In genomic region chr12:122843472-122843871, GRCh38 we compare ENCODE assay signal across 24 cellular contexts. TPM values are rescaled to one million over a fixed set of nuclear protein-coding genes. Genes with fewer than 3 reads are reported as not detected.
A peak's percentile ranks its signal among the peaks of the same experiment; 100 is the strongest.
DNase-seq lines count a peak whose midpoint lies in the region; ATAC-seq lines count a peak whose summit lies in the region.
"Had no signal": no experiment of that assay in that cellular context is flagged by ENCODE, and none has a peak within 500 bp of the region (broad histone marks: within the 10 kb centered on the region; RNA-seq: fewer than 3 reads in every experiment).

No MANE protein-coding gene starts in this region.

- H3K4me1 Mint-ChIP-seq in activated naive CD4-positive, alpha-beta T cell treated with anti-CD3 and anti-CD28 coated beads, Interleukin-2, amount 10 ng/mL, durations not matched to agents 7 days and 5 days = peaks cover 2% of the 10 kb centered on the region
- peaks cover 73% of the 10 kb centered on the region for H3K4me1 Mint-ChIP-seq in stimulated activated memory B cell treated with anti-CD40 and anti-IgM and Interleukin-4, amounts not matched to agents 10 μg/mL and 1 μg/mL and 100 μg/mL, for 72 hours

- no peaks in the 10 kb centered on the region for H3K9me3 Mint-ChIP-seq in activated naive CD4-positive, alpha-beta T cell treated with anti-CD3 and anti-CD28 coated beads, Interleukin-2, amount 50 U/mL, for 72 hours
- H3K9me3 Mint-ChIP-seq in activated naive CD4-positive, alpha-beta T cell treated with anti-CD3 and anti-CD28 coated beads, Interleukin-2, amount 10 ng/mL, durations not matched to agents 7 days and 5 days = no peaks in the 10 kb centered on the region
- no peaks in the 10 kb centered on the region for H3K9me3 Mint-ChIP-seq in stimulated activated memory B cell treated with anti-CD40 and anti-IgM and Interleukin-4, amounts not matched to agents 10 μg/mL and 1 μg/mL and 100 μg/mL, for 72 hours
- H3K9me3 Mint-ChIP-seq: activated T-cell treated with anti-CD3 and anti-CD28 coated beads, Interleukin-2, amount 50 U/mL, for 72 hours; naive B cell; stimulated activated naive CD8-positive, alpha-beta T cell treated with anti-CD3 and anti-CD28 coated beads, Interleukin-15, Interleukin-2, amounts not matched to agents 100 ng/mL and 50 ng/mL, for 24 hours had no signal

- no peaks in the 10 kb centered on the region for H3K27me3 ChIP-seq in layer of hippocampus (ENCODE audit: control insufficient read depth, insufficient read depth, low read length)
- H3K27me3 ChIP-seq: brain microvascular endothelial cell, gastroesophageal sphincter, left lung, tibial artery, vagina had no signal

- CTCF ChIA-PET in activated naive CD4-positive, alpha-beta T cell treated with anti-CD3 and anti-CD28 coated beads, Interleukin-2, amount 10 ng/mL, durations not matched to agents 7 days and 5 days (lab: Charles Lee) = interaction anchor here (3.0 kb wide), 1 partner anchor 50 kb away, joined by 8 read pairs; no protein-coding TSS in a partner anchor

- no peaks in the 10 kb centered on the region for H3K27me3 Mint-ChIP-seq in activated naive CD4-positive, alpha-beta T cell treated with anti-CD3 and anti-CD28 coated beads, Interleukin-2, amount 10 ng/mL, durations not matched to agents 7 days and 5 days
- no peaks in the 10 kb centered on the region for H3K27me3 Mint-ChIP-seq in stimulated activated memory B cell treated with anti-CD40 and anti-IgM and Interleukin-4, amounts not matched to agents 10 μg/mL and 1 μg/mL and 100 μg/mL, for 72 hours
- H3K27me3 Mint-ChIP-seq: naive B cell; stimulated activated naive CD8-positive, alpha-beta T cell treated with anti-CD3 and anti-CD28 coated beads, Interleukin-15, Interleukin-2, amounts not matched to agents 100 ng/mL and 50 ng/mL, for 24 hours; T-helper 17 cell had no signal

- no peak overlapping the region for H3K4me3 Mint-ChIP-seq in activated naive CD4-positive, alpha-beta T cell treated with anti-CD3 and anti-CD28 coated beads, Interleukin-2, amount 10 ng/mL, durations not matched to agents 7 days and 5 days
- H3K4me3 Mint-ChIP-seq in stimulated activated memory B cell treated with anti-CD40 and anti-IgM and Interleukin-4, amounts not matched to agents 10 μg/mL and 1 μg/mL and 100 μg/mL, for 72 hours = no peak overlapping the region
- H3K4me3 Mint-ChIP-seq: activated T-cell treated with anti-CD3 and anti-CD28 coated beads, Interleukin-2, amount 50 U/mL, for 72 hours; stimulated activated naive CD8-positive, alpha-beta T cell treated with anti-CD3 and anti-CD28 coated beads, Interleukin-15, Interleukin-2, amounts not matched to agents 100 ng/mL and 50 ng/mL, for 24 hours; T-helper 17 cell had no signal

- DNase-seq in activated naive CD4-positive, alpha-beta T cell treated with anti-CD3 and anti-CD28 coated beads, Interleukin-2, amount 50 U/mL, for 72 hours (ENCODE audit: low spot score in 2 of 2) = no peak
- no peak for DNase-seq in activated naive CD4-positive, alpha-beta T cell treated with anti-CD3 and anti-CD28 coated beads, Interleukin-2, amount 10 ng/mL, durations not matched to agents 7 days and 5 days
- DNase-seq: activated T-cell treated with anti-CD3 and anti-CD28 coated beads, Interleukin-2, amount 50 U/mL, for 72 hours; brain microvascular endothelial cell; Calu3; DMS79 treated with DMSO at 0.1 percent for 48 hours; effector CD4-positive, alpha-beta T cell; GDM1; left lung; MV-4-11; naive B cell; NCI-H1436; RPMI8226; T-helper 17 cell; tibial artery had no signal

- peak overlapping the region; percentile 45 to 78 for H3K27ac Mint-ChIP-seq in activated naive CD4-positive, alpha-beta T cell treated with anti-CD3 and anti-CD28 coated beads, Interleukin-2, amount 50 U/mL, for 72 hours
- H3K27ac Mint-ChIP-seq in activated naive CD4-positive, alpha-beta T cell treated with anti-CD3 and anti-CD28 coated beads, Interleukin-2, amount 10 ng/mL, durations not matched to agents 7 days and 5 days = no peak overlapping the region
- peak overlapping the region; percentile 4 for H3K27ac Mint-ChIP-seq in stimulated activated memory B cell treated with anti-CD40 and anti-IgM and Interleukin-4, amounts not matched to agents 10 μg/mL and 1 μg/mL and 100 μg/mL, for 72 hours
- H3K27ac Mint-ChIP-seq: activated T-cell treated with anti-CD3 and anti-CD28 coated beads, Interleukin-2, amount 50 U/mL, for 72 hours; naive B cell; stimulated activated naive CD8-positive, alpha-beta T cell treated with anti-CD3 and anti-CD28 coated beads, Interleukin-15, Interleukin-2, amounts not matched to agents 100 ng/mL and 50 ng/mL, for 24 hours; T-helper 17 cell had no signal

- ATAC-seq in activated naive CD4-positive, alpha-beta T cell treated with anti-CD3 and anti-CD28 coated beads, Interleukin-2, amount 50 U/mL, for 72 hours = no peak
- ATAC-seq in stimulated activated memory B cell treated with anti-CD40 and anti-IgM and Interleukin-4, amounts not matched to agents 10 μg/mL and 1 μg/mL and 100 μg/mL, for 72 hours = no peak
- ATAC-seq in GM21576 (IDR thresholded peaks at IDR 0.05; ENCODE audit: unreplicated experiment) (no peak), HG03196 (IDR thresholded peaks at IDR 0.05; ENCODE audit: unreplicated experiment) (no peak), GM19395 (IDR thresholded peaks at IDR 0.05; ENCODE audit: unreplicated experiment) (no peak)
- ATAC-seq: activated T-cell treated with anti-CD3 and anti-CD28 coated beads, Interleukin-2, amount 50 U/mL, for 72 hours; gastroesophageal sphincter; left lung; T-helper 17 cell had no signal

- H3K27ac ChIP-seq in angular gyrus (ENCODE audit: low read depth, low read length) (peak overlapping the region; percentile 99), layer of hippocampus (ENCODE audit: low read depth, low read length) (peak overlapping the region; percentile 99)
- H3K27ac ChIP-seq: brain microvascular endothelial cell, left lung, tibial artery, vagina had no signal

- H3K36me3 Mint-ChIP-seq in activated naive CD4-positive, alpha-beta T cell treated with anti-CD3 and anti-CD28 coated beads, Interleukin-2, amount 50 U/mL, for 72 hours = no peaks in the 10 kb centered on the region
- no peaks in the 10 kb centered on the region for H3K36me3 Mint-ChIP-seq in activated naive CD4-positive, alpha-beta T cell treated with anti-CD3 and anti-CD28 coated beads, Interleukin-2, amount 10 ng/mL, durations not matched to agents 7 days and 5 days
- H3K36me3 Mint-ChIP-seq in stimulated activated memory B cell treated with anti-CD40 and anti-IgM and Interleukin-4, amounts not matched to agents 10 μg/mL and 1 μg/mL and 100 μg/mL, for 72 hours = peaks cover 26% of the 10 kb centered on the region
- H3K36me3 Mint-ChIP-seq: naive B cell had no signal

RNA-seq across cellular contexts. Expression of gene HIP1R, which starts 8.2 kb away (rescaled TPM):
- 10 to 100 TPM; 16.7 to 48.9 TPM for total RNA-seq in activated naive CD4-positive, alpha-beta T cell treated with anti-CD3 and anti-CD28 coated beads, Interleukin-2, amount 50 U/mL, for 72 hours

RNA-seq across cellular contexts. Expression of gene VPS37B, which starts 52.5 kb away (rescaled TPM):
- total RNA-seq in activated naive CD4-positive, alpha-beta T cell treated with anti-CD3 and anti-CD28 coated beads, Interleukin-2, amount 50 U/mL, for 72 hours = 10 to 100 TPM; 10.1 to 11.1 TPM
